In the genomic region with DNA sequence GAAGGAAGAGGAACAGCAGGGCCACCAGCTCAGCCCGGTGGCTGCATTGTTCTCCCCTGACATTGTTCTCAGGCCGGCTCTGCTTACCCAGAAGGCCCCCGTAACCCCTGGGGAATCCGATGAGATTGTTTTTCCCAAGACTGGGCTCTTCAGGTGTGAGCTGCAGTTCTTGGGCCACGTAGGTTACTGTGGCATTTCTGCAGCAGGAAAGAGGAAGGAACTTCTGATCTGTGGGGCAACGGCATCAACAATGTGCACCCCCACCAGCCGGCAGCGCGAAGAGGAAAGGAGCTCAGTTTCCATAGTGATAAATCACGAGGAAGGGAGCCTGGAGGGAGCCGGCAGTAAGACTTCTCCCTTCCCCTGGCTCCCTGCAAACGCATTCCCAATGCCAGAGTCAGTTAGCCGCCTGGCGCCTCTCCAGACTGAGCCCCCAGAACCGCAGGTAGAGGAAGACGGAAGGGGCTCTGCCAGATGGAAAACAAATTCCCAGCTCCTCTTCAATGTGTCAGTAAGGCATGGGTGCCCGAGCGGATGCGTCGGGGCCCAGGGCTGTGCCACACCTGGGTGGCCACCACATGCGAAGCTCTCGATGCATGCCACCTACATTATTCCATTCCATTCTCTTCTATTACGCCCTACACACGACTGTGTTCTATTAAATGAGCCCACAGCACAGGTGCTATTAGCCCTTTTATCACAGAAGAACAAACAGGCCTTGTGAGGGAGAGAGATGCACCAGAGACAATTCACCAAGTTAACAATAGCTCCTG, we compare ENCODE assay signal across 8 cellular contexts. TPM values are rescaled to one million over a fixed set of nuclear protein-coding genes. Genes with fewer than 3 reads are reported as not detected.
DNase-seq lines count a peak whose midpoint lies in the region; ATAC-seq and TF ChIP-seq lines count a peak whose summit lies in the region.

No MANE protein-coding gene starts in this region.

- WGBS in HUES64: 36% methylated on average over 24 of the region's 24 CpGs

- H3K36me3 Mint-ChIP-seq in nephron (ENCODE audit: low read depth): no peaks in the 10 kb centered on the region

- peak overlapping the region; percentile 51 for H3K9ac ChIP-seq in HUES64 (ENCODE audit: low read depth, low read length)
- H3K9ac ChIP-seq in SK-N-MC (ENCODE audit: insufficient read length): no peak overlapping the region

- no peak for DNase-seq in SK-N-MC (ENCODE audit: low read depth, low spot score)
- peak; percentile 10 to 35 for DNase-seq in foreskin fibroblast
- DNase-seq in activated CD4-positive, CD25-positive, alpha-beta regulatory T cell treated with anti-CD3 and anti-CD28 coated beads, Interleukin-2, amount 50 U/mL, for 72 hours: no peak
- DNase-seq in HEK293T (ENCODE audit: extremely low spot score): no peak

- H3K9me3 Mint-ChIP-seq in nephron: no peaks in the 10 kb centered on the region

- H3K36me3 ChIP-seq in HUES64 (ENCODE audit: insufficient read depth, low read length) (no peaks in the 10 kb centered on the region), SK-N-MC (ENCODE audit: insufficient read depth, low read length) (no peaks in the 10 kb centered on the region)

- ATAC-seq in GM19395 (IDR thresholded peaks at IDR 0.05; ENCODE audit: unreplicated experiment) (no peak), GM21515 (IDR thresholded peaks at IDR 0.05; ENCODE audit: unreplicated experiment) (no peak)

- H3K9me3 ChIP-seq in HUES64 (ENCODE audit: insufficient read depth, low read depth, low read length) (no peaks in the 10 kb centered on the region), SK-N-MC (ENCODE audit: low read depth, low read length) (no peaks in the 10 kb centered on the region)

- TF ChIP-seq CTCF in foreskin fibroblast (IDR thresholded peaks at IDR 0.05; ENCODE audit: low read depth, low read length) (no peak), nephron (IDR thresholded peaks at IDR 0.05; ENCODE audit: unreplicated experiment in 3 of 3) (no peak)

- peaks cover 15% of the 10 kb centered on the region for H3K27me3 Mint-ChIP-seq in nephron (ENCODE audit: low read depth)

- CTCF ChIA-PET in HEK293T (lab: Yijun Ruan, JAX): interaction anchor here (1.0 kb wide), 1 partner anchor 103 kb away, joined by 4 read pairs; no protein-coding TSS in a partner anchor

- no peaks in the 10 kb centered on the region for H3K27me3 ChIP-seq in HUES64 (ENCODE audit: insufficient read depth, low read length)

- peak overlapping the region; percentile 37 to 68 (median 46) for H3K4me3 Mint-ChIP-seq in nephron

- POLR2A ChIA-PET in HEK293T (lab: Yijun Ruan, JAX): no interaction called here

- peak overlapping the region; percentile 6 to 25 (median 6) for H3K27ac Mint-ChIP-seq in nephron

- H3K4me3 ChIP-seq in HUES64 (ENCODE audit: low read length): peak overlapping the region; percentile 34
- H3K4me3 ChIP-seq in SK-N-MC: peak overlapping the region; percentile 11; the same call in 1 of the 2 replicates
- H3K4me3 ChIP-seq in foreskin fibroblast (ENCODE audit: low read depth in 1 of 2, low read length in 2 of 2): no peak overlapping the region

- peaks cover 14% of the 10 kb centered on the region for H3K4me1 Mint-ChIP-seq in nephron

- H3K4me1 ChIP-seq in HUES64 (ENCODE audit: insufficient read depth, low read length): peaks cover 21% of the 10 kb centered on the region

- H3K27ac ChIP-seq in HUES64 (ENCODE audit: low read depth, low read length): peak overlapping the region; percentile 82
- no peak overlapping the region for H3K27ac ChIP-seq in SK-N-MC

TF ChIP-seq in HEK293T, 16 proteins besides CTCF, POLR2A, EP300 and RAD21:
- no peak for TF ChIP-seq FOXM1 (IDR thresholded peaks at IDR 0.05; ENCODE audit: borderline replicate concordance)
- TF ChIP-seq SUZ12 (IDR thresholded peaks at IDR 0.05): no peak
- no peak for TF ChIP-seq BHLHE40 (IDR thresholded peaks at IDR 0.05; ENCODE audit: borderline replicate concordance)
- TF ChIP-seq FOXK2 (IDR thresholded peaks at IDR 0.05): no peak
- no peak for TF ChIP-seq ZNF384 (IDR thresholded peaks at IDR 0.05)
- TF ChIP-seq CTBP1 (IDR thresholded peaks at IDR 0.05; ENCODE audit: borderline replicate concordance): no peak

RNA-seq across cellular contexts. Expression of a gene that starts 21.5 kb away (rescaled TPM):
- polyA plus RNA-seq in HUES64 (2013, experiment 1 of 2): 0.65 TPM
- polyA plus RNA-seq in HUES64 (2013, experiment 2 of 2): 0.38 TPM

RNA-seq across cellular contexts. Expression of a gene that starts 36.7 kb away (rescaled TPM):
- not detected for polyA plus RNA-seq in HUES64 (2013, experiment 1 of 2)
- polyA plus RNA-seq in HUES64 (2013, experiment 2 of 2): not detected

Comparison
In these comparisons a context has a peak if more than half of its experiments do, and no peak if none do; other contexts are left out.
1. H3K4me3 ChIP-seq: peak in HUES64 (single experiment) and SK-N-MC (single experiment); none in foreskin fibroblast (0 of 2).
2. DNase-seq: peak in foreskin fibroblast (2 of 2); none in SK-N-MC (single experiment), activated CD4-positive, CD25-positive, alpha-beta regulatory T cell treated with anti-CD3 and anti-CD28 coated beads, Interleukin-2, amount 50 U/mL, for 72 hours (single experiment) and HEK293T (single experiment).